ENCODE assay signal across 13 cellular contexts in genomic region chr19:4278460-4278901, GRCh38. TPM values are rescaled to one million over a fixed set of nuclear protein-coding genes. Genes with fewer than 3 reads are reported as not detected.
DNase-seq lines count a peak whose midpoint lies in the region; ATAC-seq and TF ChIP-seq lines count a peak whose summit lies in the region.
"Had no signal": no experiment of that assay in that cellular context is flagged by ENCODE, and none has a peak within 500 bp of the region (broad histone marks: within the 10 kb centered on the region; RNA-seq: fewer than 3 reads in every experiment).

No MANE protein-coding gene starts in this region.

- H3K36me3 ChIP-seq in A673 (ENCODE audit: insufficient read depth, low read length, poor library complexity, severe bottlenecking) (no peaks in the 10 kb centered on the region), ES-I3 (ENCODE audit: insufficient read depth, low read length) (no peaks in the 10 kb centered on the region), mesendoderm (ENCODE audit: control insufficient read depth, insufficient read depth, low read length) (no peaks in the 10 kb centered on the region)
- H3K36me3 ChIP-seq: MG63 had no signal

- no peak overlapping the region for H3K27ac Mint-ChIP-seq in T-helper 17 cell
- no peak overlapping the region for H3K27ac Mint-ChIP-seq in HFFc6
- H3K27ac Mint-ChIP-seq: activated CD4-positive, alpha-beta memory T cell treated with anti-CD3 and anti-CD28 coated beads for 36 hours had no signal

- H3K4me1 Mint-ChIP-seq in T-helper 17 cell, result peaks cover 2% of the 10 kb centered on the region
- H3K4me1 Mint-ChIP-seq in HFFc6 (ENCODE audit: low read depth), result no peaks in the 10 kb centered on the region

- no peak overlapping the region for H4K8ac ChIP-seq in mesendoderm (ENCODE audit: low read depth, low read length)

- no peaks in the 10 kb centered on the region for H3K79me1 ChIP-seq in mesendoderm (ENCODE audit: low read length)

- H2BK5ac ChIP-seq in mesendoderm (ENCODE audit: low read length), result no peak overlapping the region

- H3K4me3 ChIP-seq in A673 (ENCODE audit: low read depth, low read length, poor library complexity, severe bottlenecking), result peak overlapping the region; percentile 42
- peak overlapping the region; percentile 17 for H3K4me3 ChIP-seq in mesendoderm (ENCODE audit: low read length)
- H3K4me3 ChIP-seq: MG63 had no signal

- H3K27me3 Mint-ChIP-seq in T-helper 17 cell (peaks cover 10% of the 10 kb centered on the region), HFFc6 (ENCODE audit: insufficient read depth) (peaks cover 35% of the 10 kb centered on the region)

- H3K4ac ChIP-seq in mesendoderm (ENCODE audit: low read depth, low read length), result no peak overlapping the region

- H2AK5ac ChIP-seq in mesendoderm (ENCODE audit: low read length), result no peak overlapping the region

- intact Hi-C loops in A673 (cut with micrococcal nuclease; ENCODE audit: unreplicated experiment), result no loop called here

- TF ChIP-seq CTCF in A673 (conservative IDR thresholded peaks at IDR 0.05; ENCODE audit: low read depth, low read length), result no peak
- no peak for TF ChIP-seq CTCF in HFFc6 (IDR thresholded peaks at IDR 0.05)

- ATAC-seq in T-helper 17 cell, result no peak
- ATAC-seq: gastroesophageal sphincter had no signal

- H3K56ac ChIP-seq in mesendoderm (ENCODE audit: low read length), result peak overlapping the region; percentile 72

- DNase-seq in A673 (ENCODE audit: low spot score), result no peak
- no peak for DNase-seq in T-helper 17 cell
- peak; percentile 41 for DNase-seq in mesendoderm
- DNase-seq in HFFc6, result no peak
- DNase-seq in 8988T, result no peak
- DNase-seq in C1 segment of cervical spinal cord (lab: John Stamatoyannopoulos, UW), result no peak
- DNase-seq in kidney glomerular epithelial cell (lab: John Stamatoyannopoulos, UW), result no peak
- DNase-seq: activated CD4-positive, alpha-beta memory T cell treated with anti-CD3 and anti-CD28 coated beads for 36 hours; MG63 had no signal

- no peaks in the 10 kb centered on the region for H3K9me3 Mint-ChIP-seq in HFFc6
- H3K9me3 Mint-ChIP-seq: activated CD4-positive, alpha-beta memory T cell treated with anti-CD3 and anti-CD28 coated beads for 36 hours had no signal

- H4K5ac ChIP-seq in mesendoderm (ENCODE audit: low read length), result no peak overlapping the region

- H3K36me3 Mint-ChIP-seq in T-helper 17 cell (ENCODE audit: low read depth), result no peaks in the 10 kb centered on the region
- H3K36me3 Mint-ChIP-seq in HFFc6 (ENCODE audit: low read depth), result no peaks in the 10 kb centered on the region
- H3K36me3 Mint-ChIP-seq: activated CD4-positive, alpha-beta memory T cell treated with anti-CD3 and anti-CD28 coated beads for 36 hours had no signal

- CTCF ChIA-PET in A673 (lab: Charles Lee), result interaction anchor here (1.3 kb wide), 1 partner anchor 10 kb away, joined by 6 read pairs; no protein-coding TSS in a partner anchor

- no CpG with 5 or more reads among the region's 16 CpGs for WGBS in mesendoderm (ENCODE audit: extremely low coverage, insufficient coverage, low lambda C conversion rate)

- H3K4me2 ChIP-seq in mesendoderm (ENCODE audit: low read length), result peak overlapping the region; percentile 47

- no peaks in the 10 kb centered on the region for H3K9me3 ChIP-seq in A673 (ENCODE audit: low read depth, low read length, poor library complexity, severe bottlenecking)
- H3K9me3 ChIP-seq in ES-I3 (ENCODE audit: control insufficient read depth, insufficient read depth, low read length), result no peaks in the 10 kb centered on the region
- no peaks in the 10 kb centered on the region for H3K9me3 ChIP-seq in T-helper 17 cell (ENCODE audit: control insufficient read depth, low read length, poor library complexity, severe bottlenecking)
- H3K9me3 ChIP-seq: gastroesophageal sphincter, MG63 had no signal

- H3K4me1 ChIP-seq in A673 (ENCODE audit: insufficient read depth, low read length, poor library complexity, severe bottlenecking) (peaks cover 5% of the 10 kb centered on the region), ES-I3 (ENCODE audit: insufficient read depth, low read length) (no peaks in the 10 kb centered on the region), mesendoderm (ENCODE audit: control insufficient read depth, low read depth, low read length) (no peaks in the 10 kb centered on the region)

- peak overlapping the region; percentile 67; the same call in 1 of the 2 replicates for H3K9ac ChIP-seq in ES-I3 (ENCODE audit: low read depth, low read length)
- peak overlapping the region; percentile 18 for H3K9ac ChIP-seq in mesendoderm (ENCODE audit: low read length)

- peak overlapping the region; percentile 47 for H3K18ac ChIP-seq in mesendoderm (ENCODE audit: low read length)

- H2BK15ac ChIP-seq in mesendoderm (replicated peaks; ENCODE audit: low read depth), result no peak overlapping the region

- POLR2A ChIA-PET in A673 (lab: Charles Lee; ENCODE audit: low non-redundant PET), result interaction anchor here (0.6 kb wide), 1 partner anchor 257 kb away, joined by 5 read pairs; the partner anchor contains the start of gene PLIN5

- no peak overlapping the region for H3K23ac ChIP-seq in mesendoderm (ENCODE audit: low read length)

- H2BK120ac ChIP-seq in mesendoderm (ENCODE audit: low read depth, low read length), result no peak overlapping the region

- H3K27ac ChIP-seq in A673 (ENCODE audit: low read depth, low read length, poor library complexity, severe bottlenecking) (no peak overlapping the region), mesendoderm (ENCODE audit: low read depth, low read length) (no peak overlapping the region)
- H3K27ac ChIP-seq: gastroesophageal sphincter, skin epidermis had no signal

- H3K79me2 ChIP-seq in mesendoderm (ENCODE audit: control insufficient read depth, insufficient read depth, low read length), result no peaks in the 10 kb centered on the region

- H3K4me3 Mint-ChIP-seq in T-helper 17 cell, result peak overlapping the region; percentile 55
- H3K4me3 Mint-ChIP-seq in HFFc6, result no peak overlapping the region
- H3K4me3 Mint-ChIP-seq: activated CD4-positive, alpha-beta memory T cell treated with anti-CD3 and anti-CD28 coated beads for 36 hours had no signal

- BruUV-seq in A673 (replicated peaks; lab: Mats Ljungman, UMichigan), result no TSS peak

- peaks cover 48% of the 10 kb centered on the region for H3K27me3 ChIP-seq in A673 (replicated peaks; ENCODE audit: insufficient read depth, low read depth, low read length, poor library complexity)
- H3K27me3 ChIP-seq in mesendoderm (ENCODE audit: insufficient read depth, low read length, poor library complexity), result peaks cover 8% of the 10 kb centered on the region

RNA-seq across cellular contexts. Expression of gene SHD, which starts 0.6 kb away (rescaled TPM):
- not detected in 2 replicates for total RNA-seq in A673 (2021)
- total RNA-seq in T-helper 17 cell, result not detected
- polyA plus RNA-seq in mesendoderm (2013, experiment 1 of 2), result 0.42 TPM
- polyA plus RNA-seq in mesendoderm (2013, experiment 2 of 2), result 0.76 TPM
- total RNA-seq in HFFc6 (2021; fragmentation: NEBNext Ultra II Directional; extraction: Animal tissue kit (Norgen Biotek cat#: 25700)), result not detected
- total RNA-seq: activated CD4-positive, alpha-beta memory T cell treated with anti-CD3 and anti-CD28 coated beads for 36 hours; gastroesophageal sphincter; T-helper 1 cell treated with Interleukin-12 subunit alpha and Interleukin-12 subunit beta and Interleukin-4 antibody, amounts not matched to agents 30 ng/mL and 1 ng/mL, for 36 hours had no signal

RNA-seq across cellular contexts. Expression of gene TMIGD2, which starts 23.7 kb away (rescaled TPM):
- total RNA-seq in A673 (2021) (not detected in 2 replicates), T-helper 17 cell (1 to 10 TPM; 5.2 to 7.9 TPM)
- polyA plus RNA-seq in mesendoderm (2013, experiment 1 of 2), result 0.18 TPM
- polyA plus RNA-seq in mesendoderm (2013, experiment 2 of 2), result 0.25 TPM
- not detected for total RNA-seq in HFFc6 (2021; fragmentation: NEBNext Ultra II Directional; extraction: Animal tissue kit (Norgen Biotek cat#: 25700))

RNA-seq across cellular contexts. Expression of gene FSD1, which starts 25.9 kb away (rescaled TPM):
- total RNA-seq in A673 (2021) (10.4 and 14.4 TPM in 2 replicates), T-helper 17 cell (1 to 10 TPM; 1.5 to 2.9 TPM)
- 18.6 TPM for polyA plus RNA-seq in mesendoderm (2013, experiment 1 of 2)
- 18.3 TPM for polyA plus RNA-seq in mesendoderm (2013, experiment 2 of 2)
- 10 to 100 TPM in 5 of 6 experiments, 1 to 10 TPM in 1; 9.2 to 15.2 (median 12.2) TPM for total RNA-seq in HFFc6 (2021; fragmentation: NEBNext Ultra II Directional; extraction: Animal tissue kit (Norgen Biotek cat#: 25700))

RNA-seq across cellular contexts. Expression of gene YJU2, which starts 31.6 kb away (rescaled TPM):
- total RNA-seq in A673 (2021), result 33.3 and 34.7 TPM in 2 replicates
- total RNA-seq in T-helper 17 cell, result 10 to 100 TPM; 34.9 to 46.1 TPM
- polyA plus RNA-seq in mesendoderm (2013, experiment 1 of 2), result 39.5 TPM
- polyA plus RNA-seq in mesendoderm (2013, experiment 2 of 2), result 38.6 TPM
- 10 to 100 TPM; 12.0 to 17.7 (median 16.1) TPM for total RNA-seq in HFFc6 (2021; fragmentation: NEBNext Ultra II Directional; extraction: Animal tissue kit (Norgen Biotek cat#: 25700))

RNA-seq across cellular contexts. Expression of gene EBI3, which starts 49.2 kb away (rescaled TPM):
- total RNA-seq in A673 (2021), result 1.5 and 2.0 TPM in 2 replicates
- total RNA-seq in T-helper 17 cell, result not detected
- polyA plus RNA-seq in mesendoderm (2013, experiment 1 of 2), result 0.55 TPM
- 0.67 TPM for polyA plus RNA-seq in mesendoderm (2013, experiment 2 of 2)
- total RNA-seq in HFFc6 (2021; fragmentation: NEBNext Ultra II Directional; extraction: Animal tissue kit (Norgen Biotek cat#: 25700)), result under 1 TPM; 0.17 to 0.61 (median 0.37) TPM
